18 cellular contexts compared by ENCODE assay signal in genomic region chr1:109765483-109765815, GRCh38. TPM values are rescaled to one million over a fixed set of nuclear protein-coding genes. Genes with fewer than 3 reads are reported as not detected.
DNase-seq lines count a peak whose midpoint lies in the region; ATAC-seq and TF ChIP-seq lines count a peak whose summit lies in the region.
"Had no signal": no experiment of that assay in that cellular context is flagged by ENCODE, and none has a peak within 500 bp of the region (broad histone marks: within the 10 kb centered on the region; RNA-seq: fewer than 3 reads in every experiment).

No MANE protein-coding gene starts in this region.

- DNase-seq in natural killer cell (peak; percentile 6), hepatocyte (ENCODE audit: low spot score) (no peak), NCI-H748 treated with DMSO at 0.1 percent for 48 hours (lab: John Stamatoyannopoulos, UW) (no peak)
- DNase-seq in natural killer cell treated with Interleukin-12 subunit alpha and Interleukin-12 subunit beta and Interleukin-15 and Interleukin-18, amount 100 ng/mL, for 72 hours (ENCODE audit: low spot score): no peak
- DNase-seq in stimulated activated CD4-positive, alpha-beta T cell treated with anti-CD3 and anti-CD28 coated beads, Interleukin-4, amount 100 ng/mL, for 24 hours: no peak
- DNase-seq: ACHN, AML-193, DMS 273 treated with DMSO at 0.1 percent for 48 hours, GOT3, NCI-H1436, NCI-H510A treated with DMSO at 0.1 percent for 48 hours, SHP77 had no signal

- H3K27me3 ChIP-seq in hepatocyte (no peaks in the 10 kb centered on the region), muscle layer of duodenum (ENCODE audit: low read depth, low read length) (no peaks in the 10 kb centered on the region)

- H3K27me3 Mint-ChIP-seq in natural killer cell (ENCODE audit: low read depth in 2 of 2): peaks cover 5 to 11% of the 10 kb centered on the region in 2 donors
- H3K27me3 Mint-ChIP-seq in natural killer cell treated with Interleukin-12 subunit alpha and Interleukin-12 subunit beta and Interleukin-15 and Interleukin-18, amount 100 ng/mL, for 72 hours: peaks cover 6 to 8% of the 10 kb centered on the region in 2 donors

- H3K27ac ChIP-seq in hepatocyte: peak overlapping the region; percentile 99
- H3K27ac ChIP-seq in muscle layer of duodenum (ENCODE audit: low read length): peak overlapping the region; percentile 48
- H3K27ac ChIP-seq: KMS-11 had no signal

- H3K4me1 ChIP-seq in hepatocyte (ENCODE audit: insufficient read depth) (peaks cover 52% of the 10 kb centered on the region), muscle layer of duodenum (ENCODE audit: control insufficient read depth in 1 of 2, insufficient read depth in 2 of 2, low read length in 2 of 2) (peaks cover 0 to 12% of the 10 kb centered on the region in 2 donors)

- no peak for ATAC-seq in natural killer cell
- ATAC-seq in natural killer cell treated with Interleukin-12 subunit alpha and Interleukin-12 subunit beta and Interleukin-15 and Interleukin-18, amount 100 ng/mL, for 72 hours: no peak
- no peak for ATAC-seq in HG03457 (IDR thresholded peaks at IDR 0.05; ENCODE audit: unreplicated experiment)
- ATAC-seq: Panc1 had no signal

- no peak overlapping the region for H3K27ac Mint-ChIP-seq in natural killer cell
- H3K27ac Mint-ChIP-seq in natural killer cell treated with Interleukin-12 subunit alpha and Interleukin-12 subunit beta and Interleukin-15 and Interleukin-18, amount 100 ng/mL, for 72 hours: no peak overlapping the region
- H3K27ac Mint-ChIP-seq: CD14-positive monocyte had no signal

- intact Hi-C loops in natural killer cell (cut with micrococcal nuclease): no loop called here

- no peaks in the 10 kb centered on the region for H3K9me3 Mint-ChIP-seq in natural killer cell
- H3K9me3 Mint-ChIP-seq in natural killer cell treated with Interleukin-12 subunit alpha and Interleukin-12 subunit beta and Interleukin-15 and Interleukin-18, amount 100 ng/mL, for 72 hours: no peaks in the 10 kb centered on the region
- H3K9me3 Mint-ChIP-seq: CD14-positive monocyte had no signal

- H3K36me3 ChIP-seq in hepatocyte (replicated peaks; ENCODE audit: insufficient read depth, low read depth) (no peaks in the 10 kb centered on the region), muscle layer of duodenum (ENCODE audit: control insufficient read depth in 1 of 2, insufficient read depth in 2 of 2, low read length in 2 of 2) (no peaks in the 10 kb centered on the region)

- H4K20me1 ChIP-seq in hepatocyte (ENCODE audit: insufficient read depth, poor library complexity, severe bottlenecking): no peaks in the 10 kb centered on the region

- H3K4me2 ChIP-seq in hepatocyte: no peak overlapping the region
- H3K4me2 ChIP-seq: KMS-11 had no signal

- H3K79me2 ChIP-seq in hepatocyte: peaks cover 16% of the 10 kb centered on the region

- no peaks in the 10 kb centered on the region for H3K36me3 Mint-ChIP-seq in natural killer cell
- H3K36me3 Mint-ChIP-seq in natural killer cell treated with Interleukin-12 subunit alpha and Interleukin-12 subunit beta and Interleukin-15 and Interleukin-18, amount 100 ng/mL, for 72 hours: no peaks in the 10 kb centered on the region
- H3K36me3 Mint-ChIP-seq: CD14-positive monocyte had no signal

- no peaks in the 10 kb centered on the region for H3K9me3 ChIP-seq in hepatocyte (ENCODE audit: low read depth)
- H3K9me3 ChIP-seq in muscle layer of duodenum (ENCODE audit: control insufficient read depth in 1 of 2, low read length in 2 of 2): no peaks in the 10 kb centered on the region

- H3K4me3 Mint-ChIP-seq in natural killer cell: no peak overlapping the region
- H3K4me3 Mint-ChIP-seq in natural killer cell treated with Interleukin-12 subunit alpha and Interleukin-12 subunit beta and Interleukin-15 and Interleukin-18, amount 100 ng/mL, for 72 hours: no peak overlapping the region
- H3K4me3 Mint-ChIP-seq: CD14-positive monocyte had no signal

- H3K4me1 Mint-ChIP-seq in natural killer cell: peaks cover 0 to 9% of the 10 kb centered on the region in 2 donors
- H3K4me1 Mint-ChIP-seq in natural killer cell treated with Interleukin-12 subunit alpha and Interleukin-12 subunit beta and Interleukin-15 and Interleukin-18, amount 100 ng/mL, for 72 hours (ENCODE audit: low read depth in 2 of 2): no peaks in the 10 kb centered on the region

- H2AFZ ChIP-seq in hepatocyte: no peak overlapping the region

- H3K4me3 ChIP-seq in hepatocyte (no peak overlapping the region), muscle layer of duodenum (ENCODE audit: low read depth in 1 of 2, low read length in 2 of 2) (no peak overlapping the region)

- 90% methylated on average over 4 of the region's 4 CpGs for WGBS in hepatocyte (ENCODE audit: low lambda C conversion rate, missing lambda C conversion rate)

- TF ChIP-seq CTCF in natural killer cell (IDR thresholded peaks at IDR 0.05) (no peak), hepatocyte (IDR thresholded peaks at IDR 0.05; ENCODE audit: poor library complexity) (no peak)

- no peaks in the 10 kb centered on the region for H3K9me2 ChIP-seq in hepatocyte (replicated peaks; ENCODE audit: insufficient read depth)

RNA-seq across cellular contexts. Expression of gene EPS8L3, which starts 1.7 kb away (rescaled TPM):
- total RNA-seq in natural killer cell: under 1 TPM in 1 of 3 donors, not detected in 2; 0.47 TPM
- total RNA-seq in natural killer cell treated with Interleukin-12 subunit alpha and Interleukin-12 subunit beta and Interleukin-15 and Interleukin-18, amount 100 ng/mL, for 72 hours: not detected
- total RNA-seq in hepatocyte: 40.2 and 48.1 TPM in 2 replicates
- polyA plus RNA-seq in hepatocyte: 97.3 and 105 TPM in 2 replicates
- total RNA-seq: M059J had no signal
- polyA plus RNA-seq: CD14-positive monocyte had no signal

RNA-seq across cellular contexts. Expression of gene GSTM3, which starts 24.6 kb away (rescaled TPM):
- 1 to 10 TPM; 1.7 to 3.0 (median 3.0) TPM for total RNA-seq in natural killer cell
- total RNA-seq in natural killer cell treated with Interleukin-12 subunit alpha and Interleukin-12 subunit beta and Interleukin-15 and Interleukin-18, amount 100 ng/mL, for 72 hours: 1 to 10 TPM; 2.3 to 4.0 TPM
- total RNA-seq in hepatocyte: 297 and 337 TPM in 2 replicates
- polyA plus RNA-seq in hepatocyte: 905 and 962 TPM in 2 replicates

RNA-seq across cellular contexts. Expression of gene GSTM5, which starts 53.4 kb away (rescaled TPM):
- total RNA-seq in natural killer cell (under 1 TPM in 2 of 3 donors, not detected in 1; 0.07 to 0.35 TPM), hepatocyte (0.12 and 3.0 TPM in 2 replicates)
- not detected for total RNA-seq in natural killer cell treated with Interleukin-12 subunit alpha and Interleukin-12 subunit beta and Interleukin-15 and Interleukin-18, amount 100 ng/mL, for 72 hours
- 1.2 and 1.6 TPM in 2 replicates for polyA plus RNA-seq in hepatocyte
- total RNA-seq: M059J had no signal
- polyA plus RNA-seq: CD14-positive monocyte had no signal

Comparison
In these comparisons a context has a peak if more than half of its experiments do, and no peak if none do; other contexts are left out.
1. RNA of gene EPS8L3, which starts 1.7 kb away (total RNA-seq): 40.2 to 48.1 TPM in hepatocyte; 0.47 TPM in natural killer cell and not detected in natural killer cell treated with Interleukin-12 subunit alpha and Interleukin-12 subunit beta and Interleukin-15 and Interleukin-18, amount 100 ng/mL, for 72 hours; every median in the first group is over 10 times any median in the second.
2. RNA of gene GSTM3, which starts 24.6 kb away (total RNA-seq): 297 to 337 TPM in hepatocyte; 2.3 to 4.0 TPM in natural killer cell treated with Interleukin-12 subunit alpha and Interleukin-12 subunit beta and Interleukin-15 and Interleukin-18, amount 100 ng/mL, for 72 hours and 1.7 to 3.0 TPM in natural killer cell; every median in the first group is over 10 times any median in the second.